26 cellular contexts compared by ENCODE assay signal in the genomic region with DNA sequence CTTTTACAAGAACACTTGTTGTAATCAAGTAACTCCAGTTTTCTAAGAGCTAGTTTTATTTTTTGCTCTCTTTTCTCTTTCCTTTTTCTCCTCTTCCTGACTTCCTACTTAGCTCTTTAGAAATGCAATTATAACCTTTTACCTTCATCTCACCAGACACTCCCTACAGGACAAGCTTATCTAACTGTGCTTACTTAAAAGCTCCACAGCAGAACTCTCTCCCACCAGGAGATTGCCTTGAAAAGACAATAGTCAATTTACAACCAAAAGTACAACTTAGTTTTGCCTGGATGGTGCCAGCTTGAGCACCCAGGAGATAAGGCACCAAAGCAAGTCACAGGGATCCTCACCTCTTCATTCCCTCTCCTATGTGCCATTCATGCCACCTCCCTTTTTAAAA.
"Had no signal": no experiment of that assay in that cellular context is flagged by ENCODE, and none has a peak within 500 bp of the region (broad histone marks: within the 10 kb centered on the region; RNA-seq: fewer than 3 reads in every experiment).

No MANE protein-coding gene starts in this region.

- H3K4me1 ChIP-seq: heart left ventricle, left ventricle myocardium inferior, parathyroid adenoma, tibial nerve, upper lobe of left lung, vagina had no signal

- H3K9me3 ChIP-seq: heart left ventricle, left ventricle myocardium inferior, neutrophil, tibial nerve, upper lobe of left lung, vagina had no signal

- H3K4me3 ChIP-seq: heart left ventricle, left ventricle myocardium inferior, lung, neural progenitor cell, skin epidermis, tibial nerve, upper lobe of left lung, vagina had no signal

- H3K27me3 Mint-ChIP-seq: naive B cell; stimulated activated naive CD8-positive, alpha-beta T cell treated with anti-CD3 and anti-CD28 coated beads, Interleukin-15, Interleukin-2, amounts not matched to agents 100 ng/mL and 50 ng/mL, for 24 hours had no signal

- H3K4me3 Mint-ChIP-seq: immature natural killer cell; naive B cell; natural killer cell; nephron progenitor cell; neural progenitor cell; stimulated activated effector memory CD8-positive, alpha-beta T cell treated with anti-CD3 and anti-CD28 coated beads, Interleukin-12 subunit alpha, Interleukin-12 subunit beta, amount 100 ng/mL, for 72 hours; stimulated activated naive CD8-positive, alpha-beta T cell treated with anti-CD3 and anti-CD28 coated beads, Interleukin-15, Interleukin-2, amounts not matched to agents 100 ng/mL and 50 ng/mL, for 24 hours had no signal

- H3K27ac ChIP-seq: heart left ventricle, left ventricle myocardium inferior, neural progenitor cell, neutrophil, parathyroid adenoma, skin epidermis, tibial nerve, upper lobe of left lung, vagina had no signal

- H3K4me1 Mint-ChIP-seq: immature natural killer cell; naive B cell; natural killer cell; nephron progenitor cell; neural progenitor cell; stimulated activated effector memory CD8-positive, alpha-beta T cell treated with anti-CD3 and anti-CD28 coated beads, Interleukin-12 subunit alpha, Interleukin-12 subunit beta, amount 100 ng/mL, for 72 hours had no signal

- DNase-seq: heart left ventricle; hypothalamus; immature natural killer cell; kidney; left ventricle myocardium inferior; midbrain; naive B cell; natural killer cell; nephron progenitor cell; occipital lobe; retina; right cardiac atrium; stimulated activated CD4-positive, alpha-beta T cell treated with anti-CD3 and anti-CD28 coated beads, Interleukin-4, amount 100 ng/mL, for 24 hours; stimulated activated naive CD4-positive, alpha-beta T cell; upper lobe of left lung had no signal

- H3K36me3 Mint-ChIP-seq: immature natural killer cell; naive B cell; natural killer cell; neural progenitor cell; stimulated activated effector memory CD8-positive, alpha-beta T cell treated with anti-CD3 and anti-CD28 coated beads, Interleukin-12 subunit alpha, Interleukin-12 subunit beta, amount 100 ng/mL, for 72 hours had no signal

- H3K27ac Mint-ChIP-seq: immature natural killer cell; naive B cell; natural killer cell; nephron progenitor cell; neural progenitor cell; progenitor cell of endocrine pancreas; stimulated activated effector memory CD8-positive, alpha-beta T cell treated with anti-CD3 and anti-CD28 coated beads, Interleukin-12 subunit alpha, Interleukin-12 subunit beta, amount 100 ng/mL, for 72 hours; stimulated activated naive CD8-positive, alpha-beta T cell treated with anti-CD3 and anti-CD28 coated beads, Interleukin-15, Interleukin-2, amounts not matched to agents 100 ng/mL and 50 ng/mL, for 24 hours had no signal

- ATAC-seq: heart left ventricle; natural killer cell; right cardiac atrium; sciatic nerve; stimulated activated effector memory CD8-positive, alpha-beta T cell treated with anti-CD3 and anti-CD28 coated beads, Interleukin-12 subunit alpha, Interleukin-12 subunit beta, amount 100 ng/mL, for 72 hours had no signal

- H3K9ac ChIP-seq: neural progenitor cell, parathyroid adenoma had no signal

- H3K36me3 ChIP-seq: heart left ventricle, left ventricle myocardium inferior, neural progenitor cell, neutrophil, tibial nerve, upper lobe of left lung, vagina had no signal

- H3K9me3 Mint-ChIP-seq: nephron progenitor cell, neural progenitor cell had no signal

- H3K27me3 ChIP-seq: heart left ventricle, neural progenitor cell, neutrophil, tibial nerve, upper lobe of left lung, vagina had no signal
